Comparison of ENCODE assay signal across 8 cellular contexts in genomic region chr15:28107111-28107893, GRCh38. TPM values are rescaled to one million over a fixed set of nuclear protein-coding genes. Genes with fewer than 3 reads are reported as not detected.
A peak's percentile ranks its signal among the peaks of the same experiment; 100 is the strongest.
DNase-seq lines count a peak whose midpoint lies in the region; ATAC-seq and TF ChIP-seq lines count a peak whose summit lies in the region.

No MANE protein-coding gene starts in this region.

- H3K4me3 Mint-ChIP-seq in activated naive CD8-positive, alpha-beta T cell treated with anti-CD3 and anti-CD28 coated beads, Interleukin-2, amount 50 U/mL, for 24 hours = peak overlapping the region; percentile 77

- TF ChIP-seq CTCF in gastrocnemius medialis (IDR thresholded peaks at IDR 0.05 in 4 of 5, conservative IDR thresholded peaks at IDR 0.05 in 1 of 5) = no peak

- TF ChIP-seq POLR2A in gastrocnemius medialis (IDR thresholded peaks at IDR 0.05) = no peak

- intact Hi-C loops in gastrocnemius medialis (cut with DNase I; ENCODE audit: low total_unique reads) = no loop called here

- H3K9me3 Mint-ChIP-seq in activated naive CD8-positive, alpha-beta T cell treated with anti-CD3 and anti-CD28 coated beads, Interleukin-2, amount 50 U/mL, for 24 hours = no peaks in the 10 kb centered on the region

- peak overlapping the region; percentile 40 for H3K4me3 ChIP-seq in iPS-11a (ENCODE audit: low read depth, low read length)
- peak overlapping the region; percentile 58 to 69 (median 60) for H3K4me3 ChIP-seq in gastrocnemius medialis

- H3K27me3 ChIP-seq in gastrocnemius medialis = peaks cover 17 to 21% (median 18%) of the 10 kb centered on the region in 3 donors

- DNase-seq in activated naive CD8-positive, alpha-beta T cell treated with anti-CD3 and anti-CD28 coated beads, Interleukin-2, amount 50 U/mL, for 24 hours = no peak
- no peak for DNase-seq in gastrocnemius medialis
- DNase-seq in DMS 273 treated with DMSO at 0.1 percent for 48 hours (lab: John Stamatoyannopoulos, UW) = no peak
- DNase-seq in ureter (ENCODE audit: low spot score) = no peak
- no peak for DNase-seq in stimulated activated CD4-positive, alpha-beta T cell treated with anti-CD3 and anti-CD28 coated beads, Interleukin-4, amount 100 ng/mL, for 4 hours

- H3K4me1 Mint-ChIP-seq in activated naive CD8-positive, alpha-beta T cell treated with anti-CD3 and anti-CD28 coated beads, Interleukin-2, amount 50 U/mL, for 24 hours = peaks cover 10% of the 10 kb centered on the region

- peaks cover 35% of the 10 kb centered on the region for H3K27me3 Mint-ChIP-seq in activated naive CD8-positive, alpha-beta T cell treated with anti-CD3 and anti-CD28 coated beads, Interleukin-2, amount 50 U/mL, for 24 hours

- no peak overlapping the region for H3K27ac Mint-ChIP-seq in activated naive CD8-positive, alpha-beta T cell treated with anti-CD3 and anti-CD28 coated beads, Interleukin-2, amount 50 U/mL, for 24 hours

- peaks cover 0 to 11% of the 10 kb centered on the region in 2 donors for H3K36me3 ChIP-seq in gastrocnemius medialis

- H3K4me1 ChIP-seq in gastrocnemius medialis = peaks cover 4 to 11% of the 10 kb centered on the region in 2 donors

- H3K36me3 Mint-ChIP-seq in activated naive CD8-positive, alpha-beta T cell treated with anti-CD3 and anti-CD28 coated beads, Interleukin-2, amount 50 U/mL, for 24 hours (ENCODE audit: low read depth) = peaks cover 9% of the 10 kb centered on the region

- H3K9me3 ChIP-seq in gastrocnemius medialis = no peaks in the 10 kb centered on the region

- ATAC-seq in GM18868 (IDR thresholded peaks at IDR 0.05; ENCODE audit: unreplicated experiment) (peak; percentile 37), gastrocnemius medialis (peak in 1 of 2 donors; percentile 29), HG02678 (IDR thresholded peaks at IDR 0.05; ENCODE audit: unreplicated experiment) (no peak)
- ATAC-seq in activated naive CD8-positive, alpha-beta T cell treated with anti-CD3 and anti-CD28 coated beads, Interleukin-2, amount 50 U/mL, for 24 hours = no peak

- in situ Hi-C loops in gastrocnemius medialis (cut with MboI; ENCODE audit: low sequenced_read_pairs in 4 of 4) = no loop called here

- no peak overlapping the region for H3K27ac ChIP-seq in gastrocnemius medialis

RNA-seq across cellular contexts. Expression of gene OCA2, which starts 8.2 kb away (rescaled TPM):
- under 1 TPM in 3 of 4 donors, not detected in 1; 0.16 to 0.63 (median 0.41) TPM for total RNA-seq in gastrocnemius medialis
- 0.73 TPM for total RNA-seq in ureter
